Comparison of ENCODE assay signal across 19 cellular contexts in the genomic region with DNA sequence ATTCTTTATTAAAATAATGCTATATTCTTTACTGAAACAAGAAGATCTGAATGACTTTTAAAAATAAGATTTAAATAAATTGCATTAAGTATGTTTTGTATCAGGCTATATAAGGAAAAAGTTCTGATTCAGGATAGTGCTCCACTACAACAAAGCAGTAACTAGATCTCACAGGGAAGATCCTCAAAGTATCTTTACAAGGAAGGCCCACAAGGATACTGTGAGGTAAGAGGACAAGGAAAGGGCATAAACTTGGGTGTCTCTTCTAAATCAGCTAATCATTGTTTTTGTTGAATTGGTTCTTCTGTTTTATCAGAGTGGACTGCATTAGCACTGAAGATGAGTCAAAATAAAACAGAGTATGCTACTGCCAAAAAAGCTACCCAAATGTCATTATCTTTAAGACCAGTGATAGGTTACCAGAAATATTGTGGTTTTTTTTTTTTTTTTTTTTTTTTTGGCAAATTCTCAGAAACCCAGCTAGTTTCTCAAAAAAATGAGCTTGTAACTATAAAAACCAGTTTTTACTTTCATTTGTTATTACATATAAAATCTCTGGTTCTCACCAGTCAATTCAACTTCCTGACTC.
DNase-seq lines count a peak whose midpoint lies in the region; ATAC-seq and TF ChIP-seq lines count a peak whose summit lies in the region.
"Had no signal": no experiment of that assay in that cellular context is flagged by ENCODE, and none has a peak within 500 bp of the region (broad histone marks: within the 10 kb centered on the region; RNA-seq: fewer than 3 reads in every experiment).

No MANE protein-coding gene starts in this region.

- peaks cover 11 to 24% of the 10 kb centered on the region in 2 experiments for H3K4me1 ChIP-seq in neutrophil (ENCODE audit: control insufficient read depth in 1 of 2, insufficient read depth in 1 of 2, low read depth in 1 of 2, low read length in 1 of 2)

- peak overlapping the region; percentile 35 for H3K27ac ChIP-seq in neutrophil
- H3K27ac ChIP-seq: dorsolateral prefrontal cortex, psoas muscle, transverse colon had no signal

- intact Hi-C loops in activated CD4-positive, alpha-beta T cell treated with anti-CD3 and anti-CD28 coated beads for 36 hours (cut with DNase I, micrococcal nuclease), result no loop called here

- POLR2A ChIA-PET in activated CD4-positive, alpha-beta T cell treated with anti-CD3 and anti-CD28 coated beads for 36 hours (lab: Charles Lee), result no interaction called here

- H3K36me3 Mint-ChIP-seq in activated CD4-positive, alpha-beta T cell treated with anti-CD3 and anti-CD28 coated beads for 36 hours (ENCODE audit: low read depth), result no peaks in the 10 kb centered on the region
- H3K36me3 Mint-ChIP-seq in activated T-helper 17 cell treated with anti-CD3 and anti-CD28 coated beads, Interleukin-2, amount 50 U/mL, for 72 hours (ENCODE audit: low read depth), result no peaks in the 10 kb centered on the region
- H3K36me3 Mint-ChIP-seq: activated naive CD4-positive, alpha-beta T cell treated with anti-CD3 and anti-CD28 coated beads, Interleukin-2, amount 50 U/mL, for 72 hours had no signal

- H3K27ac Mint-ChIP-seq in activated CD4-positive, alpha-beta T cell treated with anti-CD3 and anti-CD28 coated beads for 36 hours, result no peak overlapping the region
- no peak overlapping the region for H3K27ac Mint-ChIP-seq in activated T-helper 17 cell treated with anti-CD3 and anti-CD28 coated beads, Interleukin-2, amount 50 U/mL, for 72 hours
- H3K27ac Mint-ChIP-seq: nephron progenitor cell had no signal

- no peak for TF ChIP-seq CTCF in neutrophil (IDR thresholded peaks at IDR 0.05)

- peaks cover 17% of the 10 kb centered on the region for H3K4me1 Mint-ChIP-seq in activated CD4-positive, alpha-beta T cell treated with anti-CD3 and anti-CD28 coated beads for 36 hours
- H3K4me1 Mint-ChIP-seq in activated T-helper 17 cell treated with anti-CD3 and anti-CD28 coated beads, Interleukin-2, amount 50 U/mL, for 72 hours, result peaks cover 11% of the 10 kb centered on the region

- no peaks in the 10 kb centered on the region for H3K9me3 Mint-ChIP-seq in activated CD4-positive, alpha-beta T cell treated with anti-CD3 and anti-CD28 coated beads for 36 hours (ENCODE audit: low read depth)
- H3K9me3 Mint-ChIP-seq in activated T-helper 17 cell treated with anti-CD3 and anti-CD28 coated beads, Interleukin-2, amount 50 U/mL, for 72 hours, result no peaks in the 10 kb centered on the region
- H3K9me3 Mint-ChIP-seq: activated naive CD4-positive, alpha-beta T cell treated with anti-CD3 and anti-CD28 coated beads, Interleukin-2, amount 50 U/mL, for 72 hours; nephron progenitor cell had no signal

- no peak overlapping the region for H3K4me3 Mint-ChIP-seq in activated CD4-positive, alpha-beta T cell treated with anti-CD3 and anti-CD28 coated beads for 36 hours
- no peak overlapping the region for H3K4me3 Mint-ChIP-seq in activated T-helper 17 cell treated with anti-CD3 and anti-CD28 coated beads, Interleukin-2, amount 50 U/mL, for 72 hours
- H3K4me3 Mint-ChIP-seq: nephron progenitor cell had no signal

- no peak overlapping the region for H3K4me3 ChIP-seq in neutrophil (ENCODE audit: low read depth in 1 of 2, low read length in 1 of 2)
- H3K4me3 ChIP-seq: dorsolateral prefrontal cortex, psoas muscle, transverse colon had no signal

- H3K9me3 ChIP-seq in neutrophil, result no peaks in the 10 kb centered on the region
- H3K9me3 ChIP-seq: psoas muscle, transverse colon had no signal

- peak; percentile 68 for ATAC-seq in activated CD4-positive, alpha-beta T cell treated with anti-CD3 and anti-CD28 coated beads for 36 hours
- peak; percentile 65 for ATAC-seq in HG02938 (IDR thresholded peaks at IDR 0.05; ENCODE audit: unreplicated experiment)
- peak; percentile 47 for ATAC-seq in activated T-helper 17 cell treated with anti-CD3 and anti-CD28 coated beads, Interleukin-2, amount 50 U/mL, for 72 hours (replicated peaks)
- ATAC-seq: esophagus mucosa, psoas muscle had no signal

- peaks cover 16% of the 10 kb centered on the region for H3K36me3 ChIP-seq in neutrophil
- H3K36me3 ChIP-seq: transverse colon had no signal

- CTCF ChIA-PET in activated CD4-positive, alpha-beta T cell treated with anti-CD3 and anti-CD28 coated beads for 36 hours (lab: Charles Lee), result interaction anchor here (0.9 to 1.2 kb wide), 2 partner anchors 9 to 10 kb away, joined by 3 to 5 read pairs; no protein-coding TSS in a partner anchor

- no peak for DNase-seq in activated CD4-positive, alpha-beta T cell treated with anti-CD3 and anti-CD28 coated beads for 36 hours
- DNase-seq in activated CD4-positive, alpha-beta T cell treated with anti-CD3 and anti-CD28 coated beads for 48 hours, result no peak
- DNase-seq in kidney tubule cell (ENCODE audit: low spot score) (no peak), SKM-1 (lab: John Stamatoyannopoulos, UW; ENCODE audit: unreplicated experiment) (no peak)
- no peak for DNase-seq in stimulated activated CD4-positive, alpha-beta T cell treated with anti-CD3 and anti-CD28 coated beads, Interleukin-1b, Interleukin-23, amount 100 ng/mL, for 48 hours
- DNase-seq: activated CD4-positive, alpha-beta T cell treated with anti-CD3 and anti-CD28 coated beads for 1 hour; C1 segment of cervical spinal cord; dorsolateral prefrontal cortex; mammary epithelial cell; NCI-H146; NCI-H345; nephron progenitor cell; psoas muscle; transverse colon had no signal

- no peaks in the 10 kb centered on the region for H3K27me3 ChIP-seq in neutrophil
- H3K27me3 ChIP-seq: dorsolateral prefrontal cortex, transverse colon had no signal

- no peaks in the 10 kb centered on the region for H3K27me3 Mint-ChIP-seq in activated CD4-positive, alpha-beta T cell treated with anti-CD3 and anti-CD28 coated beads for 36 hours
- H3K27me3 Mint-ChIP-seq in activated T-helper 17 cell treated with anti-CD3 and anti-CD28 coated beads, Interleukin-2, amount 50 U/mL, for 72 hours, result no peaks in the 10 kb centered on the region
